Comparison of ENCODE assay signal across 1 cellular context in the genomic region with DNA sequence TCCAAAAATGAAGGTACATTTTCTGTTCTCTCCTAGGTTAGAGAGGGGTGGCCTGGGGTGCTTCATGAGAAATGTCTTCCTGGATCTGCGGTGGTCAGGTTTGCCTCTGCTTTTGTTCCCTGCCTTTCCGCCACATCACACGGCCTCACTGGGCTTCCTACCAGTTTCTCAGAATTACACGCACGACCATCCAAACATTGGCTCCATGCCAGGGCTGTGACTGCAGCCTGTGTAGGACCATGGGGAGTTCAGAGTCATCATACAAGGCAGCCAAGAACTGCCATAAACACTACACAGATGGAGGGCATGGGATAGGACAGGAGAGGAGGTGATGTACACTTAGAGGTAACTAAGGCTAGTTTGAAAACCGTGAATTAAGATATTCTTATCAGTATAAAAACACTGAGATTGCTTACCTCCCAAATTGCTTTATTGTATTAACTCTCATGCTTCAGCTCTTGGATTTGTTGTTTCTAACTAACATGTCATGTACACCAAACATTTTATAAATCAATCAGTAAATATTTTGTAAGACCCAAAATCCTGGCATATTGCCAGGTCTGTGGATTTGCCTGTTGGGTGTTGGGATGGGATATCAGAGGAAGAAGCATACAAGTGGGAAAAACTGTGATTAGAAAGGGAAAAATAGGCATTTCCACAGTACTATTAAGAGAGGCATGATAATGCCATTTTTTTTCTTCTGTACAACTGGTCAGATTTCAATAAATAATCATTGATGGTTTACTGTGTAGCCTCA.
TF ChIP-seq lines count a peak whose summit lies in the region.

No MANE protein-coding gene starts in this region.

TF ChIP-seq in SK-N-SH treated with all-trans-retinoic acid at 6 μM for 48 hours, 23 proteins besides CTCF, POLR2A, EP300 and RAD21 (continued from another document):
- TF ChIP-seq, protein P1, sequence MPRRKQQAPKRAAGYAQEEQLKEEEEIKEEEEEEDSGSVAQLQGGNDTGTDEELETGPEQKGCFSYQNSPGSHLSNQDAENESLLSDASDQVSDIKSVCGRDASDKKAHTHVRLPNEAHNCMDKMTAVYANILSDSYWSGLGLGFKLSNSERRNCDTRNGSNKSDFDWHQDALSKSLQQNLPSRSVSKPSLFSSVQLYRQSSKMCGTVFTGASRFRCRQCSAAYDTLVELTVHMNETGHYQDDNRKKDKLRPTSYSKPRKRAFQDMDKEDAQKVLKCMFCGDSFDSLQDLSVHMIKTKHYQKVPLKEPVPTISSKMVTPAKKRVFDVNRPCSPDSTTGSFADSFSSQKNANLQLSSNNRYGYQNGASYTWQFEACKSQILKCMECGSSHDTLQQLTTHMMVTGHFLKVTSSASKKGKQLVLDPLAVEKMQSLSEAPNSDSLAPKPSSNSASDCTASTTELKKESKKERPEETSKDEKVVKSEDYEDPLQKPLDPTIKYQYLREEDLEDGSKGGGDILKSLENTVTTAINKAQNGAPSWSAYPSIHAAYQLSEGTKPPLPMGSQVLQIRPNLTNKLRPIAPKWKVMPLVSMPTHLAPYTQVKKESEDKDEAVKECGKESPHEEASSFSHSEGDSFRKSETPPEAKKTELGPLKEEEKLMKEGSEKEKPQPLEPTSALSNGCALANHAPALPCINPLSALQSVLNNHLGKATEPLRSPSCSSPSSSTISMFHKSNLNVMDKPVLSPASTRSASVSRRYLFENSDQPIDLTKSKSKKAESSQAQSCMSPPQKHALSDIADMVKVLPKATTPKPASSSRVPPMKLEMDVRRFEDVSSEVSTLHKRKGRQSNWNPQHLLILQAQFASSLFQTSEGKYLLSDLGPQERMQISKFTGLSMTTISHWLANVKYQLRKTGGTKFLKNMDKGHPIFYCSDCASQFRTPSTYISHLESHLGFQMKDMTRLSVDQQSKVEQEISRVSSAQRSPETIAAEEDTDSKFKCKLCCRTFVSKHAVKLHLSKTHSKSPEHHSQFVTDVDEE (CRISPR knock-in tag; IDR thresholded peaks at IDR 0.05) = no peak
- TF ChIP-seq ZNF8 (CRISPR knock-in tag; IDR thresholded peaks at IDR 0.05) = no peak
- no peak for TF ChIP-seq ZFP30 (CRISPR knock-in tag; IDR thresholded peaks at IDR 0.05)
- no peak for TF ChIP-seq RARB (CRISPR knock-in tag; IDR thresholded peaks at IDR 0.05)
- TF ChIP-seq ZC3H10 (CRISPR knock-in tag; IDR thresholded peaks at IDR 0.05) = no peak
- TF ChIP-seq CSDC2 (CRISPR knock-in tag; IDR thresholded peaks at IDR 0.05) = no peak
- no peak for TF ChIP-seq TCF4 (CRISPR knock-in tag; IDR thresholded peaks at IDR 0.05; ENCODE audit: borderline replicate concordance)
- no peak for TF ChIP-seq ZNF565 (CRISPR knock-in tag; conservative IDR thresholded peaks at IDR 0.05; ENCODE audit: low read depth)
- TF ChIP-seq GLIS3 (CRISPR knock-in tag; IDR thresholded peaks at IDR 0.05) = no peak
- no peak for TF ChIP-seq PPARA (CRISPR knock-in tag; IDR thresholded peaks at IDR 0.05; ENCODE audit: borderline replicate concordance)
- TF ChIP-seq, protein P2, sequence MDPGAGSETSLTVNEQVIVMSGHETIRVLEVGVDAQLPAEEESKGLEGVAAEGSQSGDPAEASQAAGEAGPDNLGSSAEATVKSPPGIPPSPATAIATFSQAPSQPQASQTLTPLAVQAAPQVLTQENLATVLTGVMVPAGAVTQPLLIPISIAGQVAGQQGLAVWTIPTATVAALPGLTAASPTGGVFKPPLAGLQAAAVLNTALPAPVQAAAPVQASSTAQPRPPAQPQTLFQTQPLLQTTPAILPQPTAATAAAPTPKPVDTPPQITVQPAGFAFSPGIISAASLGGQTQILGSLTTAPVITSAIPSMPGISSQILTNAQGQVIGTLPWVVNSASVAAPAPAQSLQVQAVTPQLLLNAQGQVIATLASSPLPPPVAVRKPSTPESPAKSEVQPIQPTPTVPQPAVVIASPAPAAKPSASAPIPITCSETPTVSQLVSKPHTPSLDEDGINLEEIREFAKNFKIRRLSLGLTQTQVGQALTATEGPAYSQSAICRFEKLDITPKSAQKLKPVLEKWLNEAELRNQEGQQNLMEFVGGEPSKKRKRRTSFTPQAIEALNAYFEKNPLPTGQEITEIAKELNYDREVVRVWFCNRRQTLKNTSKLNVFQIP (CRISPR knock-in tag; IDR thresholded peaks at IDR 0.05; ENCODE audit: borderline replicate concordance, low read depth) = no peak
- TF ChIP-seq, protein P3, sequence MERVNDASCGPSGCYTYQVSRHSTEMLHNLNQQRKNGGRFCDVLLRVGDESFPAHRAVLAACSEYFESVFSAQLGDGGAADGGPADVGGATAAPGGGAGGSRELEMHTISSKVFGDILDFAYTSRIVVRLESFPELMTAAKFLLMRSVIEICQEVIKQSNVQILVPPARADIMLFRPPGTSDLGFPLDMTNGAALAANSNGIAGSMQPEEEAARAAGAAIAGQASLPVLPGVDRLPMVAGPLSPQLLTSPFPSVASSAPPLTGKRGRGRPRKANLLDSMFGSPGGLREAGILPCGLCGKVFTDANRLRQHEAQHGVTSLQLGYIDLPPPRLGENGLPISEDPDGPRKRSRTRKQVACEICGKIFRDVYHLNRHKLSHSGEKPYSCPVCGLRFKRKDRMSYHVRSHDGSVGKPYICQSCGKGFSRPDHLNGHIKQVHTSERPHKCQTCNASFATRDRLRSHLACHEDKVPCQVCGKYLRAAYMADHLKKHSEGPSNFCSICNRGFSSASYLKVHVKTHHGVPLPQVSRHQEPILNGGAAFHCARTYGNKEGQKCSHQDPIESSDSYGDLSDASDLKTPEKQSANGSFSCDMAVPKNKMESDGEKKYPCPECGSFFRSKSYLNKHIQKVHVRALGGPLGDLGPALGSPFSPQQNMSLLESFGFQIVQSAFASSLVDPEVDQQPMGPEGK (CRISPR knock-in tag; IDR thresholded peaks at IDR 0.05; ENCODE audit: borderline replicate concordance) = no peak
